Comparison of ENCODE assay signal across 18 cellular contexts in the genomic region with DNA sequence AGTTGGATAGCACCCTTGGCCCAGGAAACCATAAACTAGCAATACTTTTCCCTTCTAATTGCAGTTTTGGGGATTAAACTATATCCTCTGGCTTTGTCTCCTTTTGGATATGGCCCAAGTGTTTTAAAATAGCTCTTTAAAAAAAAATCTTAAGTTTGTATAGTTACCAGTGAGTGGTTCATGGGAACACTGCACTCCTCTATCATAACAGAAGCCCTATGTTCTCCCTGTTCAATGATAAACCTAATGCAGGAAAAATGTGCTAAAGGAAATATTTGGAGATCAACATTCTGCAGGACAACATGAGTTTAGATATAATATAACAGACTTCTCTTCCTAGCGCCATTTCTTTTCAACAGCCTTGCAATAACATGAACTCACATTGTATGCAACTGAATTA. TPM values are rescaled to one million over a fixed set of nuclear protein-coding genes. Genes with fewer than 3 reads are reported as not detected.
DNase-seq lines count a peak whose midpoint lies in the region; ATAC-seq and TF ChIP-seq lines count a peak whose summit lies in the region.
"Had no signal": no experiment of that assay in that cellular context is flagged by ENCODE, and none has a peak within 500 bp of the region (broad histone marks: within the 10 kb centered on the region; RNA-seq: fewer than 3 reads in every experiment).

No MANE protein-coding gene starts in this region.

- H3K14ac ChIP-seq in IMR-90 (replicated peaks; ENCODE audit: low read depth, low read length) (no peak overlapping the region), trophoblast cell (ENCODE audit: low read length) (no peak overlapping the region)

- H4K8ac ChIP-seq in IMR-90 (ENCODE audit: low read depth in 2 of 2, low read length in 2 of 2) (no peak overlapping the region), trophoblast cell (ENCODE audit: low read depth, low read length) (no peak overlapping the region)

- peaks cover 3% of the 10 kb centered on the region; the same call in 1 of the 2 replicates for H3K9me1 ChIP-seq in IMR-90 (ENCODE audit: insufficient read depth, low read length)

- H2AFZ ChIP-seq in IMR-90 (replicated peaks; ENCODE audit: low read length, poor library complexity) (no peak overlapping the region), trophoblast cell (ENCODE audit: insufficient read depth, low read length, poor library complexity) (no peak overlapping the region)

- no peak for TF ChIP-seq RAD21 in IMR-90 (IDR thresholded peaks at IDR 0.05; ENCODE audit: low read length)

- POLR2A ChIA-PET in IMR-90 (lab: Charles Lee; ENCODE audit: unreplicated experiment): no interaction called here

- no peak overlapping the region for H2BK20ac ChIP-seq in IMR-90 (ENCODE audit: low read depth, low read length)

- H2BK5ac ChIP-seq in IMR-90 (ENCODE audit: low read depth, low read length, poor library complexity, severe bottlenecking) (no peak overlapping the region), trophoblast cell (ENCODE audit: low read depth, low read length, poor library complexity) (no peak overlapping the region)

- WGBS in IMR-90 (ENCODE audit: extremely low coverage in 2 of 2, insufficient read length in 1 of 2), 2 experiments: no CpG with 5 or more reads among the region's 1 CpG
- WGBS in trophoblast cell (ENCODE audit: extremely low coverage, insufficient coverage, insufficient read length): no CpG with 5 or more reads among the region's 1 CpG

- no peak overlapping the region; the same call in 1 of the 2 replicates for H3K4me2 ChIP-seq in IMR-90 (ENCODE audit: low read depth, low read length)
- no peak overlapping the region for H3K4me2 ChIP-seq in trophoblast cell (ENCODE audit: low read length)
- H3K4me2 ChIP-seq: A549 had no signal

- peaks cover 1 to 4% of the 10 kb centered on the region in 2 experiments; a peak in 2 of 4 replicates for H3K79me1 ChIP-seq in IMR-90 (ENCODE audit: low read depth in 1 of 2, low read length in 2 of 2)
- no peaks in the 10 kb centered on the region for H3K79me1 ChIP-seq in trophoblast cell (ENCODE audit: low read length)

- ATAC-seq in IMR-90 (ENCODE audit: low read depth): peak; percentile 91
- ATAC-seq in effector memory CD8-positive, alpha-beta T cell (replicated peaks): no peak
- ATAC-seq in T-helper 17 cell: no peak
- ATAC-seq: A549 had no signal

- H3K4ac ChIP-seq in IMR-90 (ENCODE audit: low read depth, low read length) (no peak overlapping the region), trophoblast cell (ENCODE audit: low read depth, low read length) (no peak overlapping the region)

- H3K18ac ChIP-seq in IMR-90 (ENCODE audit: low read depth, low read length) (no peak overlapping the region), trophoblast cell (ENCODE audit: low read length) (no peak overlapping the region)

- H3K36me3 ChIP-seq in IMR-90 (ENCODE audit: control insufficient read depth, insufficient read depth, low read length) (peaks cover 30% of the 10 kb centered on the region), trophoblast cell (ENCODE audit: control insufficient read depth in 1 of 2, insufficient read depth in 2 of 2, low read length in 2 of 2) (peaks cover 14 to 26% of the 10 kb centered on the region in 2 experiments)

- peak overlapping the region; percentile 57 for H3K27ac Mint-ChIP-seq in activated naive CD4-positive, alpha-beta T cell treated with anti-CD3 and anti-CD28 coated beads for 36 hours
- H3K27ac Mint-ChIP-seq in effector memory CD8-positive, alpha-beta T cell: no peak overlapping the region
- H3K27ac Mint-ChIP-seq in T-helper 17 cell: no peak overlapping the region

- no peaks in the 10 kb centered on the region for H3K27me3 ChIP-seq in IMR-90 (ENCODE audit: control insufficient read depth, insufficient read depth, low read length)
- H3K27me3 ChIP-seq in trophoblast cell (ENCODE audit: insufficient read depth, low read length): no peaks in the 10 kb centered on the region

- intact Hi-C loops in activated naive CD4-positive, alpha-beta T cell treated with anti-CD3 and anti-CD28 coated beads for 36 hours (cut with micrococcal nuclease): no loop called here
- intact Hi-C loops in IMR-90 (cut with micrococcal nuclease): no loop called here

- no peak overlapping the region for H3K56ac ChIP-seq in IMR-90 (ENCODE audit: extremely low read depth, insufficient read depth, low read length)

- H3K4me1 Mint-ChIP-seq in activated naive CD4-positive, alpha-beta T cell treated with anti-CD3 and anti-CD28 coated beads for 36 hours (ENCODE audit: low read depth): peaks cover 15% of the 10 kb centered on the region
- peaks cover 0 to 7% of the 10 kb centered on the region in 2 donors for H3K4me1 Mint-ChIP-seq in effector memory CD8-positive, alpha-beta T cell (ENCODE audit: low read depth in 2 of 2)
- no peaks in the 10 kb centered on the region for H3K4me1 Mint-ChIP-seq in T-helper 17 cell
- H3K4me1 Mint-ChIP-seq: CD14-positive monocyte had no signal

- H3K27ac ChIP-seq in IMR-90 (ENCODE audit: insufficient read depth, low read length) (peak overlapping the region; percentile 82; the same call in 1 of the 2 replicates), trophoblast cell (ENCODE audit: low read depth, low read length) (no peak overlapping the region)
- H3K27ac ChIP-seq: A549, HL-60 had no signal

- in situ Hi-C loops in IMR-90 (cut with MboI; ENCODE audit: low sequenced_read_pairs): loop anchor here (25.0 kb wide), 1 partner anchor 1371 kb away; no protein-coding TSS in a partner anchor

- no peak overlapping the region for H3K9ac ChIP-seq in IMR-90 (ENCODE audit: low read depth, low read length)
- no peak overlapping the region for H3K9ac ChIP-seq in trophoblast cell (ENCODE audit: low read length)

- H2AK5ac ChIP-seq in IMR-90 (ENCODE audit: low read depth, low read length) (no peak overlapping the region), trophoblast cell (ENCODE audit: low read length) (no peak overlapping the region)

- H3K27me3 Mint-ChIP-seq in activated naive CD4-positive, alpha-beta T cell treated with anti-CD3 and anti-CD28 coated beads for 36 hours (ENCODE audit: low read depth): no peaks in the 10 kb centered on the region
- no peaks in the 10 kb centered on the region for H3K27me3 Mint-ChIP-seq in effector memory CD8-positive, alpha-beta T cell
- no peaks in the 10 kb centered on the region for H3K27me3 Mint-ChIP-seq in T-helper 17 cell

- no peak for TF ChIP-seq POLR2A in IMR-90 (IDR thresholded peaks at IDR 0.05; ENCODE audit: low read depth, low read length)

- H3K23ac ChIP-seq in IMR-90 (ENCODE audit: low read depth, low read length) (no peak overlapping the region), trophoblast cell (ENCODE audit: low read length) (no peak overlapping the region)

- H4K5ac ChIP-seq in IMR-90 (ENCODE audit: low read depth, low read length): no peak overlapping the region

- H2BK12ac ChIP-seq in trophoblast cell (ENCODE audit: low read length): no peak overlapping the region

- DNase-seq in activated naive CD4-positive, alpha-beta T cell treated with anti-CD3 and anti-CD28 coated beads for 36 hours: no peak
- DNase-seq in activated naive CD4-positive, alpha-beta T cell treated with anti-CD3 and anti-CD28 coated beads, Interleukin-2, amount 50 U/mL, for 16 hours: no peak
- DNase-seq in IMR-90 (peak; percentile 65), cardiac fibroblast (ENCODE audit: low read depth in 2 of 2) (peak; percentile 9 to 32), trophoblast cell (no peak), NCI-H187 (lab: John Stamatoyannopoulos, UW) (no peak), T-helper 17 cell (no peak)
- DNase-seq in effector memory CD8-positive, alpha-beta T cell: no peak
- DNase-seq: Caco-2, EL, H7, NCI-H1105, NCI-H1694, NCI-H446, NCI-H69 had no signal

- H3K36me3 Mint-ChIP-seq in activated naive CD4-positive, alpha-beta T cell treated with anti-CD3 and anti-CD28 coated beads for 36 hours (ENCODE audit: low read depth): peaks cover 14% of the 10 kb centered on the region
- H3K36me3 Mint-ChIP-seq in effector memory CD8-positive, alpha-beta T cell (ENCODE audit: insufficient read depth): peaks cover 84% of the 10 kb centered on the region
- H3K36me3 Mint-ChIP-seq in T-helper 17 cell (ENCODE audit: low read depth): peaks cover 7% of the 10 kb centered on the region

- H3K4me1 ChIP-seq in IMR-90 (ENCODE audit: control insufficient read depth, insufficient read depth, low read length) (peaks cover 2% of the 10 kb centered on the region; the same call in 1 of the 2 replicates), trophoblast cell (ENCODE audit: control insufficient read depth in 1 of 2, insufficient read depth in 2 of 2, low read length in 2 of 2) (no peaks in the 10 kb centered on the region)
- H3K4me1 ChIP-seq: A549, Caco-2 had no signal

- H2BK120ac ChIP-seq in IMR-90 (ENCODE audit: low read depth, low read length) (no peak overlapping the region), trophoblast cell (ENCODE audit: insufficient read depth, low read length, poor library complexity) (no peak overlapping the region)

- no peak for TF ChIP-seq CTCF in IMR-90 (conservative IDR thresholded peaks at IDR 0.05; ENCODE audit: low read depth, low read length)
- TF ChIP-seq CTCF in cardiac fibroblast (IDR thresholded peaks at IDR 0.05; ENCODE audit: low read depth, low read length): no peak

- CTCF ChIA-PET in activated naive CD4-positive, alpha-beta T cell treated with anti-CD3 and anti-CD28 coated beads for 36 hours (lab: Charles Lee): no interaction called here
- CTCF ChIA-PET in IMR-90 (lab: Yijun Ruan, JAX): interaction anchor here (0.6 kb wide), 1 partner anchor 50 kb away, joined by 9 read pairs; no protein-coding TSS in a partner anchor

- no peak overlapping the region for H3K4me3 Mint-ChIP-seq in activated naive CD4-positive, alpha-beta T cell treated with anti-CD3 and anti-CD28 coated beads for 36 hours
- H3K4me3 Mint-ChIP-seq in effector memory CD8-positive, alpha-beta T cell: no peak overlapping the region
- no peak overlapping the region for H3K4me3 Mint-ChIP-seq in T-helper 17 cell
- H3K4me3 Mint-ChIP-seq: CD14-positive monocyte had no signal

- H2AK9ac ChIP-seq in IMR-90 (replicated peaks; ENCODE audit: low read depth, low read length, poor library complexity): no peak overlapping the region

- H4K12ac ChIP-seq in trophoblast cell (ENCODE audit: low read depth, low read length): peak overlapping the region; percentile 75

- H3K9me3 Mint-ChIP-seq in activated naive CD4-positive, alpha-beta T cell treated with anti-CD3 and anti-CD28 coated beads for 36 hours: no peaks in the 10 kb centered on the region
- H3K9me3 Mint-ChIP-seq in effector memory CD8-positive, alpha-beta T cell: no peaks in the 10 kb centered on the region
- H3K9me3 Mint-ChIP-seq: CD14-positive monocyte had no signal

- BruUV-seq in IMR-90 (replicated peaks; lab: Mats Ljungman, UMichigan): no TSS peak

- dilution Hi-C loops in IMR-90 (cut with HindIII; ENCODE audit: low sequenced_read_pairs, unreplicated experiment): no loop called here

- no peaks in the 10 kb centered on the region for H3K9me3 ChIP-seq in IMR-90 (ENCODE audit: control insufficient read depth, insufficient read depth, low read length)
- H3K9me3 ChIP-seq in trophoblast cell (ENCODE audit: insufficient read depth, low read depth, low read length): no peaks in the 10 kb centered on the region
- no peaks in the 10 kb centered on the region for H3K9me3 ChIP-seq in T-helper 17 cell (ENCODE audit: control insufficient read depth, low read length, poor library complexity, severe bottlenecking)
- H3K9me3 ChIP-seq: A549, Caco-2 had no signal

- H3K4me3 ChIP-seq in IMR-90 (ENCODE audit: insufficient read depth, low read depth, low read length): no peak overlapping the region
- no peak overlapping the region for H3K4me3 ChIP-seq in cardiac fibroblast (replicated peaks in 1 of 2; ENCODE audit: low read depth in 2 of 2, low read length in 2 of 2)
- no peak overlapping the region for H3K4me3 ChIP-seq in trophoblast cell (ENCODE audit: low read depth, low read length)
- H3K4me3 ChIP-seq: A549 had no signal

- H2BK15ac ChIP-seq in IMR-90 (ENCODE audit: low read depth, low read length): no peak overlapping the region

- H4K20me1 ChIP-seq in IMR-90 (ENCODE audit: insufficient read depth, low read length): no peaks in the 10 kb centered on the region; the same call in 1 of the 2 replicates

- H4K91ac ChIP-seq in IMR-90 (ENCODE audit: insufficient read depth, low read depth, low read length) (no peak overlapping the region), trophoblast cell (ENCODE audit: low read depth, low read length) (no peak overlapping the region)

- no peaks in the 10 kb centered on the region for H3K79me2 ChIP-seq in trophoblast cell (ENCODE audit: control insufficient read depth, insufficient read depth, low read length, poor library complexity)

RNA-seq across cellular contexts. Expression of a gene that starts 13.1 kb away (rescaled TPM):
- 10 to 100 TPM; 48.8 to 50.4 TPM for total RNA-seq in activated naive CD4-positive, alpha-beta T cell treated with anti-CD3 and anti-CD28 coated beads for 36 hours
- total RNA-seq in IMR-90 (2012; rRNA removed) (41.4 and 47.2 TPM in 2 replicates), T-helper 17 cell (10 to 100 TPM; 21.3 to 25.6 TPM)
- 43.3 and 43.7 TPM in 2 replicates for polyA plus RNA-seq in IMR-90 (2012; rRNA removed)
- 6.6 and 12.2 TPM in 2 replicates for polyA plus RNA-seq in IMR-90 (2012; cell fraction: cytosol; rRNA removed)
- polyA plus RNA-seq in IMR-90 (2012; cell fraction: nucleus; rRNA removed; ENCODE audit: low replicate concordance): 1.0 and 16.5 TPM in 2 replicates
- polyA plus RNA-seq in trophoblast cell (2013): 66.3 and 70.0 TPM in 2 replicates

RNA-seq across cellular contexts. Expression of a gene that starts 13.3 kb away (rescaled TPM):
- total RNA-seq in activated naive CD4-positive, alpha-beta T cell treated with anti-CD3 and anti-CD28 coated beads for 36 hours: 100 to 1,000 TPM; 148 to 151 TPM
- total RNA-seq in IMR-90 (2012; rRNA removed) (17.2 and 40.0 TPM in 2 replicates), T-helper 17 cell (10 to 100 TPM; 33.3 to 37.3 TPM)
- 22.6 and 29.3 TPM in 2 replicates for polyA plus RNA-seq in IMR-90 (2012; rRNA removed)
- 5.9 and 9.1 TPM in 2 replicates for polyA plus RNA-seq in IMR-90 (2012; cell fraction: cytosol; rRNA removed)
- 2.1 and 18.2 TPM in 2 replicates for polyA plus RNA-seq in IMR-90 (2012; cell fraction: nucleus; rRNA removed; ENCODE audit: low replicate concordance)
- 78.3 and 80.5 TPM in 2 replicates for polyA plus RNA-seq in trophoblast cell (2013)

RNA-seq across cellular contexts. Expression of a gene that starts 28.6 kb away (rescaled TPM):
- 10 to 100 TPM; 89.2 to 90.0 TPM for total RNA-seq in activated naive CD4-positive, alpha-beta T cell treated with anti-CD3 and anti-CD28 coated beads for 36 hours
- 70.1 and 115 TPM in 2 replicates for total RNA-seq in IMR-90 (2012; rRNA removed)
- 40.3 and 48.3 TPM in 2 replicates for polyA plus RNA-seq in IMR-90 (2012; rRNA removed)
- polyA plus RNA-seq in IMR-90 (2012; cell fraction: cytosol; rRNA removed): 35.7 and 55.9 TPM in 2 replicates
- 24.2 and 53.3 TPM in 2 replicates for polyA plus RNA-seq in IMR-90 (2012; cell fraction: nucleus; rRNA removed; ENCODE audit: low replicate concordance)
- 40.2 and 41.9 TPM in 2 replicates for polyA plus RNA-seq in trophoblast cell (2013)
- 10 to 100 TPM; 30.5 to 31.7 TPM for total RNA-seq in T-helper 17 cell

Comparison
In these comparisons a context has a peak if more than half of its experiments do, and no peak if none do; other contexts are left out.
1. DNase-seq: peak in IMR-90 (single experiment) and cardiac fibroblast (2 of 2); none in activated naive CD4-positive, alpha-beta T cell treated with anti-CD3 and anti-CD28 coated beads for 36 hours (single experiment), activated naive CD4-positive, alpha-beta T cell treated with anti-CD3 and anti-CD28 coated beads, Interleukin-2, amount 50 U/mL, for 16 hours (single experiment), trophoblast cell (0 of 2), NCI-H187 (0 of 2), effector memory CD8-positive, alpha-beta T cell (0 of 3) and T-helper 17 cell (0 of 3).